8 cellular contexts compared by ENCODE assay signal in the genomic region with DNA sequence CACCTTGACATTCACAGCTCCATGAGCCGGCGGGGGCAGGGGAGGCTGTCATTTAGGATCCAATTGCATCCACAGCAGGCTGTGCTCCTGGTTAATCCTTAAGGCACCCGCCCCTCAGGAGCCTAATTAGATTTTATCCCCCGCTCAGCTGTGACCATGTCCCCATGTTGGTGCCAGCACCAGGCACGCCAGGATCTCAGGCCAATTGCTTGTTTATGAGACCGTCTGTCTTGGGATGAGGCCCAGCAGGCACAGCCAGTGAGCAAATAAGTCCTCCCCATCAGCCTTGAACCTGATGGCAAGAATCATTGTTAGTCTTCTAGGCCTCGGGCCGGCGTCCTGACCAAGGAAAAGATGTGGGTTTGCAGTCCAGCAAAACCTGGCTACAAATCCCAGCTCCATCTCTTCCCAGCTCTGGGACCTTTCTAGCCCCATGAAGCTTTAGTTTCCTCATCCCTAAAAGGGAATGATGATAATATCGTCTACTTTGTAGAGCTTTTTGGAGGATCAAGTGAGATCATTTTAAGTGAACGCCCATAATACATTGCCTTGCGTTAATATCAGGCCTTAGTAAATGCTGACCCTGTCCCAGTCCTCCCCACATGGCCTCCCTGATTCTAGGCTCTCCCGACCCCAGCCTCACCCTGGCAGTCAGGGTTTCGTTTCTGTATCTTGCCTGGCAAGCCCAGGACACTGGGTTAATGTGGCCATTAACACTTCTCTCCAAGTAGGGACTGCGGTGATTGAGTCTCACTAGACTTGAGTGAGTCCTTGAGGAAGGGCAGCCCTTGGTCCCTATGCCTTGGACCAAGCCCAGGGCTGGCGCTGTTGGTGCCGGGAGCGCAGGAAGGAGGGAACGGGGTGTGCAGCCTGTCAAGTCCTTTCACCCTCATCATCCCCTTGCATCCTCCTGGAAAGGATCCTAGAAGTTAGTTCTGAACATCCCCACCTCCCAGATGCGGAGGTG. TPM values are rescaled to one million over a fixed set of nuclear protein-coding genes. Genes with fewer than 3 reads are reported as not detected.
DNase-seq lines count a peak whose midpoint lies in the region; ATAC-seq and TF ChIP-seq lines count a peak whose summit lies in the region.

No MANE protein-coding gene starts in this region.

- H3K4me3 Mint-ChIP-seq in brain = peak overlapping the region in 3 of 5 experiments; percentile 27 to 41 (median 38)

- H3K27me3 Mint-ChIP-seq in brain = no peaks in the 10 kb centered on the region

- no peaks in the 10 kb centered on the region for H3K9me3 ChIP-seq in MG63
- H3K9me3 ChIP-seq in gastrocnemius medialis = no peaks in the 10 kb centered on the region

- peak overlapping the region in 1 of 4 donors; percentile 40 for H3K27ac ChIP-seq in gastrocnemius medialis

- in situ Hi-C loops in gastrocnemius medialis (cut with MboI; ENCODE audit: low sequenced_read_pairs in 4 of 4) = loop anchor here in 1 of 4 donors (10.0 kb wide), 2 partner anchors 169 to 259 kb away; a partner anchor contains a TSS

- peaks cover 0 to 2% (median 0%) of the 10 kb centered on the region in 5 experiments for H3K9me3 Mint-ChIP-seq in brain

- H3K4me3 ChIP-seq in MG63 (no peak overlapping the region), gastrocnemius medialis (no peak overlapping the region)

- TF ChIP-seq POLR2A in gastrocnemius medialis (IDR thresholded peaks at IDR 0.05) = no peak

- peak overlapping the region; percentile 92 to 98 (median 93) for H3K27ac Mint-ChIP-seq in brain

- intact Hi-C loops in gastrocnemius medialis (cut with DNase I; ENCODE audit: low total_unique reads) = loop anchor here (2.0 to 5.0 kb wide), 2 partner anchors 166 to 273 kb away; a partner anchor contains a TSS

- no peaks in the 10 kb centered on the region for H3K36me3 ChIP-seq in MG63
- no peaks in the 10 kb centered on the region for H3K36me3 ChIP-seq in gastrocnemius medialis

- H3K27me3 ChIP-seq in MG63 (no peaks in the 10 kb centered on the region), gastrocnemius medialis (no peaks in the 10 kb centered on the region)

- TF ChIP-seq CTCF in brain (conservative IDR thresholded peaks at IDR 0.05) (no peak), gastrocnemius medialis (IDR thresholded peaks at IDR 0.05 in 4 of 5, conservative IDR thresholded peaks at IDR 0.05 in 1 of 5) (no peak)

- DNase-seq in MG63 (peak; percentile 30), inferior parietal cortex (ENCODE audit: extremely low spot score) (peak; percentile 15), gastrocnemius medialis (no peak), NCI-H774 (lab: John Stamatoyannopoulos, UW) (no peak), GM03348 (ENCODE audit: low spot score) (no peak)
- DNase-seq in stimulated activated CD4-positive, alpha-beta T cell treated with anti-CD3 and anti-CD28 coated beads, Interleukin-4, amount 100 ng/mL, for 4 hours = no peak

- peaks cover 0 to 12% of the 10 kb centered on the region in 2 donors for H3K4me1 ChIP-seq in gastrocnemius medialis

- ATAC-seq in gastrocnemius medialis (peak; percentile 38 to 42), GM18519 (IDR thresholded peaks at IDR 0.05; ENCODE audit: low FRiP score, unreplicated experiment) (no peak)

- peaks cover 10% of the 10 kb centered on the region for H3K36me3 Mint-ChIP-seq in brain

- peaks cover 44% of the 10 kb centered on the region for H3K4me1 Mint-ChIP-seq in brain

RNA-seq across cellular contexts. Expression of a gene that starts 57.1 kb away (rescaled TPM):
- 25.3 and 43.3 TPM in 2 replicates for total RNA-seq in MG63 (2014; rRNA removed; shearing (Covaris generic); ENCODE audit: low replicate concordance)
- 75.8 TPM for polyA plus RNA-seq in brain (ENCODE audit: insufficient read depth, low read depth, low replicate concordance)
- 10 to 100 TPM in 3 of 4 donors, 1 to 10 TPM in 1; 5.4 to 17.2 (median 12.8) TPM for total RNA-seq in gastrocnemius medialis

Comparison
In these comparisons a context has a peak if more than half of its experiments do, and no peak if none do; other contexts are left out.
1. DNase-seq: peak in MG63 (single experiment) and inferior parietal cortex (single experiment); none in gastrocnemius medialis (0 of 2), stimulated activated CD4-positive, alpha-beta T cell treated with anti-CD3 and anti-CD28 coated beads, Interleukin-4, amount 100 ng/mL, for 4 hours (0 of 2), NCI-H774 (single experiment) and GM03348 (single experiment).